In the genomic region with DNA sequence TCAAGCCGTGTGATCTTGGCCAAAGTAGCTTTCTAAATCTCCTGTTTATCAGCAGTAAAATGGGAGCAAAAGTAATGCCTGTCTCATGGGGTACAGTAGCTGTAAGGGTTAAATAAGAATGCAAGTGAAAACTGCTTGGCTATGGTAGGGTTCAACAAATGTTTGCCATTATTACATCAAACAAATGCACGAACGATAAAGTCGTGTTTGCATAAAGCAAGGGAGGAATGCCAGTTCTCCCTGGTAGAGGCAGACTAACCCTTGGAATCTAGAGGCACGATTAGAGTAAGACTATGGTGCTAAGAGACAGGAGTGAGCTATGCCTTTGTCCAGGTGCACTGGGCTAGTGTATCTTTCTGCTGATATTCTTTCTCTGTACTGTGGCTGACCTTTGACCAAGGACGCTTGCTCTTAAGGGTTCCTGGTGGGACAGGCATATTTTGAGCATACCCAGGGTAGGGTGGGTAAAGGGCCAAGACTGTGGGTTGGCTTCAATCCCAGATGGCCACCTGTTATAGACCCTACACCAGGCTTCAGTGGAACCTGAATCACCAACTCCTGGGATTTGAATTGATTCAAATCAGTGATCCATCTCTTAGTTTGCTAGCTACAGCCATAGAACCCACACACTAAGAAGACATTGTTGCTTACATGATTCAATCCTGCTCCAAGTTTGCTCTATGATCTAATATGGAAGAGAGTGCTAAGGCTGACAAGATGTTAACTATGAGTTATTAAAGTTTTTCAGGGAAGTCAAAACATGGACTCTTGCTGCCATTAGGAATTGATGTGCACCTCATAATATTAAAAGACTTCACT, we compare ENCODE assay signal across 25 cellular contexts.
DNase-seq lines count a peak whose midpoint lies in the region; ATAC-seq and TF ChIP-seq lines count a peak whose summit lies in the region.
"Had no signal": no experiment of that assay in that cellular context is flagged by ENCODE, and none has a peak within 500 bp of the region (broad histone marks: within the 10 kb centered on the region; RNA-seq: fewer than 3 reads in every experiment).

No MANE protein-coding gene starts in this region.

- H3K27me3 ChIP-seq in right lobe of liver (no peaks in the 10 kb centered on the region), stomach (no peaks in the 10 kb centered on the region)
- H3K27me3 ChIP-seq: BLaER1 treated with 17β-estradiol and CSF1 and Interleukin-3, amounts not matched to agents 10 nM and 100 nM had no signal

- peaks cover under 1% of the 10 kb centered on the region for H3K4me1 Mint-ChIP-seq in activated T-cell treated with anti-CD3 and anti-CD28 coated beads, Interleukin-2, amount 50 U/mL, for 72 hours (ENCODE audit: low read depth)
- peaks cover under 1% of the 10 kb centered on the region for H3K4me1 Mint-ChIP-seq in activated T-helper 17 cell treated with anti-CD3 and anti-CD28 coated beads, Interleukin-2, amount 50 U/mL, for 72 hours

- no peak overlapping the region for H3K4me3 ChIP-seq in right lobe of liver
- no peak overlapping the region for H3K4me3 ChIP-seq in stomach
- H3K4me3 ChIP-seq: A549; BLaER1 treated with 17β-estradiol and CSF1 and Interleukin-3, amounts not matched to agents 10 nM and 100 nM; K562 had no signal

- H3K27ac ChIP-seq in right lobe of liver: peak overlapping the region in 2 of 3 donors; percentile 37 to 63
- H3K27ac ChIP-seq in stomach: peak overlapping the region; percentile 18 to 76 (median 31)
- H3K27ac ChIP-seq: A549; BLaER1 treated with 17β-estradiol and CSF1 and Interleukin-3, amounts not matched to agents 10 nM and 100 nM; HL-60 had no signal

- H3K27ac Mint-ChIP-seq in activated T-cell treated with anti-CD3 and anti-CD28 coated beads, Interleukin-2, amount 50 U/mL, for 72 hours: no peak overlapping the region
- no peak overlapping the region for H3K27ac Mint-ChIP-seq in activated T-helper 17 cell treated with anti-CD3 and anti-CD28 coated beads, Interleukin-2, amount 50 U/mL, for 72 hours
- H3K27ac Mint-ChIP-seq: CD4-positive, alpha-beta T cell had no signal

- no peaks in the 10 kb centered on the region for H3K9me3 Mint-ChIP-seq in activated T-cell treated with anti-CD3 and anti-CD28 coated beads, Interleukin-2, amount 50 U/mL, for 72 hours
- peaks cover 5% of the 10 kb centered on the region for H3K9me3 Mint-ChIP-seq in activated T-helper 17 cell treated with anti-CD3 and anti-CD28 coated beads, Interleukin-2, amount 50 U/mL, for 72 hours

- no peaks in the 10 kb centered on the region for H3K36me3 ChIP-seq in right lobe of liver
- H3K36me3 ChIP-seq in stomach: no peaks in the 10 kb centered on the region
- H3K36me3 ChIP-seq: BLaER1 treated with 17β-estradiol and CSF1 and Interleukin-3, amounts not matched to agents 10 nM and 100 nM had no signal

- TF ChIP-seq POLR2A in right lobe of liver (IDR thresholded peaks at IDR 0.05): no peak
- no peak for TF ChIP-seq POLR2A in stomach (IDR thresholded peaks at IDR 0.05)

- intact Hi-C loops in right lobe of liver (cut with DNase I) (no loop called here), stomach (cut with DNase I; ENCODE audit: low total_unique reads) (no loop called here)

- peaks cover 24% of the 10 kb centered on the region for H3K27me3 Mint-ChIP-seq in activated T-cell treated with anti-CD3 and anti-CD28 coated beads, Interleukin-2, amount 50 U/mL, for 72 hours (ENCODE audit: low read depth)
- H3K27me3 Mint-ChIP-seq in activated T-helper 17 cell treated with anti-CD3 and anti-CD28 coated beads, Interleukin-2, amount 50 U/mL, for 72 hours: peaks cover 12% of the 10 kb centered on the region

- no peak for DNase-seq in activated T-cell treated with anti-CD3 and anti-CD28 coated beads, Interleukin-2, amount 50 U/mL, for 72 hours
- DNase-seq in activated T-cell treated with anti-CD3 and anti-CD28 coated beads, Interleukin-2, amount 50 U/mL, for 1 hour: no peak
- DNase-seq in right lobe of liver (peak in 1 of 3 donors; percentile 63), stomach (peak; percentile 45)
- DNase-seq in stimulated activated CD4-positive, alpha-beta T cell treated with anti-CD3 and anti-CD28 coated beads, Interleukin-15, amount 100 ng/mL, for 24 hours: no peak
- DNase-seq: AML-193; CD4-positive, alpha-beta T cell; DMS53; MV-4-11; NCI-H1105; NCI-H1436 treated with DMSO at 0.1 percent for 48 hours; NCI-H1930; NCI-H2107; NCI-H446; NCI-H524 treated with DMSO at 0.1 percent for 48 hours; NCI-H82; NK-92 treated with Interleukin-12 subunit alpha and Interleukin-12 subunit beta, amount 100 ng/mL, for 24 hours; PC-3; SK-N-SH had no signal

- peak; percentile 50 to 69 for ATAC-seq in activated T-cell treated with anti-CD3 and anti-CD28 coated beads, Interleukin-2, amount 50 U/mL, for 72 hours (replicated peaks in 1 of 2)
- ATAC-seq in activated T-helper 17 cell treated with anti-CD3 and anti-CD28 coated beads, Interleukin-2, amount 50 U/mL, for 72 hours (replicated peaks): peak; percentile 18
- ATAC-seq in right lobe of liver (peak; percentile 75 to 93 (median 90)), GM21786 (IDR thresholded peaks at IDR 0.05; ENCODE audit: unreplicated experiment) (no peak)
- ATAC-seq: A549, K562, PC-3 had no signal

- WGBS in right lobe of liver (ENCODE audit: insufficient coverage, low coverage, low lambda C conversion rate, missing lambda C conversion rate): 40% methylated on average over 6 of the region's 6 CpGs
- 25 to 42% (median 40%) methylated on average over 6 of the region's 6 CpGs for WGBS in stomach, 5 donors

- no peak overlapping the region for H3K4me3 Mint-ChIP-seq in activated T-cell treated with anti-CD3 and anti-CD28 coated beads, Interleukin-2, amount 50 U/mL, for 72 hours
- H3K4me3 Mint-ChIP-seq in activated T-helper 17 cell treated with anti-CD3 and anti-CD28 coated beads, Interleukin-2, amount 50 U/mL, for 72 hours: no peak overlapping the region
- H3K4me3 Mint-ChIP-seq: CD4-positive, alpha-beta T cell had no signal

- peaks cover 0 to 41% (median 23%) of the 10 kb centered on the region in 4 donors for H3K4me1 ChIP-seq in right lobe of liver
- H3K4me1 ChIP-seq in stomach: peaks cover 10 to 38% (median 25%) of the 10 kb centered on the region in 4 donors
- H3K4me1 ChIP-seq: A549 had no signal

- no peaks in the 10 kb centered on the region for H3K36me3 Mint-ChIP-seq in activated T-cell treated with anti-CD3 and anti-CD28 coated beads, Interleukin-2, amount 50 U/mL, for 72 hours (ENCODE audit: insufficient read depth in 2 of 2)
- no peaks in the 10 kb centered on the region for H3K36me3 Mint-ChIP-seq in activated T-helper 17 cell treated with anti-CD3 and anti-CD28 coated beads, Interleukin-2, amount 50 U/mL, for 72 hours (ENCODE audit: low read depth)

- no peak for TF ChIP-seq EP300 in stomach (IDR thresholded peaks at IDR 0.05)

- no peaks in the 10 kb centered on the region for H3K9me3 ChIP-seq in right lobe of liver
- H3K9me3 ChIP-seq in stomach: peaks cover 0 to 5% (median 0%) of the 10 kb centered on the region in 4 donors
- H3K9me3 ChIP-seq: A549, SK-N-SH had no signal

- TF ChIP-seq CTCF in right lobe of liver (IDR thresholded peaks at IDR 0.05) (no peak), stomach (IDR thresholded peaks at IDR 0.05) (no peak)
